In the genomic region with DNA sequence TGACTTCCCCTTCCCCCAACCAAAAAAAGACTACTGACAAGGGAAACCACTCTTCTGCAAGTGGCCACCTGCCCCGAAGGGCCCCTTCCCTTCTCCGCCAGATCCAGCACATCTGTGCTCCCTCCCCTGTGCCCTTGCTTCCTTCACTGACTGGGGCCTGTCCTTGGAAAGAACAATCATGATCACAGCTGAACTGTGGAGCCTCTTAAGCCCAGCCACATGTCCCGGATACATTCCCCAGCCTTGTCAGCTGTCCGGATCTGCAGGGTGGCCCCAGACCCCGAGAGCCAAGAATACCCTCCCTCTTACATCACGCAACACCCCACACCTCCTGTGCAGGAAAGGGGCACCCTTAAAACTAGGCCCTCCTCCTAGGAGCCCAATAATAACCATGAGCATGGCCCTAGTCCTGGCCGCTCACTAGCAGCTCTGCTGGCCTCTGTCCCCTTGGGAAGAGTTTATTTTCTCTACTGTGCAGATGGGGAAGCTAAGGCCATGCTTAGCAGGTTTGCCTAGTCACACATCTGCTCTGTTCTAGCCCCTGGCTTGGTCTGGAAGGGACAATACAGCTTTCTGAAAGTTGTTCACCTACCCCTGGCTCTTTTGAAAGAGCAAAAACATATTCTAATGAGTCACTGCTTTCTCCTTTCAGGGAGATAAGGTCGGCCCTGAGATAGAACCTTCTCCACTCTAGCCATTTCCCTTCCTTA, we compare ENCODE assay signal across 8 cellular contexts. TPM values are rescaled to one million over a fixed set of nuclear protein-coding genes. Genes with fewer than 3 reads are reported as not detected.
DNase-seq lines count a peak whose midpoint lies in the region; ATAC-seq, FAIRE-seq and TF ChIP-seq lines count a peak whose summit lies in the region.

No MANE protein-coding gene starts in this region.

- H3K4me3 ChIP-seq in RWPE2 (ENCODE audit: severe bottlenecking) (no peak overlapping the region), fibroblast of villous mesenchyme (ENCODE audit: low read depth, low read length) (peak overlapping the region; percentile 40)

- TF ChIP-seq CTCF in RWPE2 (IDR thresholded peaks at IDR 0.05; ENCODE audit: poor library complexity, severe bottlenecking) = no peak
- TF ChIP-seq CTCF in fibroblast of villous mesenchyme (IDR thresholded peaks at IDR 0.05; ENCODE audit: insufficient read depth, low read depth, low read length) = no peak

- no peaks in the 10 kb centered on the region for H3K27me3 ChIP-seq in RWPE2 (ENCODE audit: insufficient read depth, poor library complexity, severe bottlenecking)

- H3K9me3 ChIP-seq in RWPE2 (ENCODE audit: severe bottlenecking) = no peaks in the 10 kb centered on the region

- DNase-seq in GM12891 (ENCODE audit: insufficient read length, low spot score) (no peak), RWPE2 (ENCODE audit: low spot score) (no peak), fibroblast of villous mesenchyme (ENCODE audit: low read depth) (peak; percentile 48), retina (peak; percentile 56), HUDEP-2 (lab: John Stamatoyannopoulos, UW; ENCODE audit: unreplicated experiment in 76 of 76) (no peak), NAMALWA (ENCODE audit: low spot score) (no peak)
- no peak for DNase-seq in activated naive CD4-positive, alpha-beta T cell treated with Interleukin-2 at 50 U/mL for 16 hours

- H3K36me3 ChIP-seq in RWPE2 (ENCODE audit: low read depth) = peaks cover 20% of the 10 kb centered on the region

- H3K4me1 ChIP-seq in RWPE2 (ENCODE audit: insufficient read depth, poor library complexity, severe bottlenecking) = peaks cover 31% of the 10 kb centered on the region

- FAIRE-seq in GM12891 (lab: Jason Lieb, UNC) = peak; percentile 50

- no peak for TF ChIP-seq POLR2A in GM12891 (IDR thresholded peaks at IDR 0.05; ENCODE audit: low read depth, low read length)

- ATAC-seq in RWPE2 (ENCODE audit: low read depth) (no peak), GM21360 (IDR thresholded peaks at IDR 0.05; ENCODE audit: unreplicated experiment) (no peak)

- H3K27ac ChIP-seq in RWPE2 (ENCODE audit: poor library complexity, severe bottlenecking) = peak overlapping the region; percentile 15

TF ChIP-seq in GM12891, 5 proteins besides CTCF, POLR2A, EP300 and RAD21:
- TF ChIP-seq POU2F2 (IDR thresholded peaks at IDR 0.05; ENCODE audit: low read depth, low read length) (no peak), TAF1 (IDR thresholded peaks at IDR 0.05; ENCODE audit: low read depth, low read length) (no peak), SPI1 (IDR thresholded peaks at IDR 0.05; ENCODE audit: low read depth, low read length) (no peak), POLR2AphosphoS5 (IDR thresholded peaks at IDR 0.05; ENCODE audit: low read depth, low read length) (no peak), PAX5 (IDR thresholded peaks at IDR 0.05; ENCODE audit: insufficient read depth, low read length, severe bottlenecking) (no peak)
TF ChIP-seq in GM12891: peak in this region for 0.

RNA-seq across cellular contexts. Expression of gene SPRY4, which starts 3.8 kb away (rescaled TPM):
- polyA plus RNA-seq in GM12891 (2012; ENCODE audit: low read depth, missing spikeins) = 1.5 TPM
- 22.9 and 23.2 TPM in 2 replicates for total RNA-seq in fibroblast of villous mesenchyme

Comparison
In these comparisons a context has a peak if more than half of its experiments do, and no peak if none do; other contexts are left out.
1. DNase-seq: peak in fibroblast of villous mesenchyme (single experiment) and retina (single experiment); none in GM12891 (single experiment), RWPE2 (single experiment), HUDEP-2 (0 of 76), NAMALWA (single experiment) and activated naive CD4-positive, alpha-beta T cell treated with Interleukin-2 at 50 U/mL for 16 hours (single experiment).